Comparison of ENCODE assay signal across 21 cellular contexts in genomic region chr10:16700331-16700730, GRCh38.
DNase-seq lines count a peak whose midpoint lies in the region; ATAC-seq and TF ChIP-seq lines count a peak whose summit lies in the region.
"Had no signal": no experiment of that assay in that cellular context is flagged by ENCODE, and none has a peak within 500 bp of the region (broad histone marks: within the 10 kb centered on the region; RNA-seq: fewer than 3 reads in every experiment).

No MANE protein-coding gene starts in this region.

- no peaks in the 10 kb centered on the region for H3K9me3 Mint-ChIP-seq in immature natural killer cell

- no peak for TF ChIP-seq EP300 in neural cell (conservative IDR thresholded peaks at IDR 0.05; ENCODE audit: poor library complexity, severe bottlenecking)

- TF ChIP-seq RAD21 in neural cell (conservative IDR thresholded peaks at IDR 0.05): no peak

- H3K4me1 Mint-ChIP-seq in immature natural killer cell: no peaks in the 10 kb centered on the region
- H3K4me1 Mint-ChIP-seq: CD14-positive monocyte; CD4-positive, alpha-beta memory T cell; CD8-positive, alpha-beta memory T cell had no signal

- no peak for ATAC-seq in GM19023 (IDR thresholded peaks at IDR 0.05; ENCODE audit: unreplicated experiment)

- no peak overlapping the region for H3K4me3 ChIP-seq in neural cell (ENCODE audit: low read length)
- H3K4me3 ChIP-seq: BLaER1 had no signal

- peak overlapping the region; percentile 75 for H3K27ac ChIP-seq in neural cell (ENCODE audit: low read length)
- H3K27ac ChIP-seq: BLaER1 had no signal

- no peak for TF ChIP-seq CTCF in neural cell (IDR thresholded peaks at IDR 0.05; ENCODE audit: poor library complexity, severe bottlenecking)

- H3K36me3 Mint-ChIP-seq in immature natural killer cell: peaks cover 3 to 4% (median 4%) of the 10 kb centered on the region in 3 donors
- H3K36me3 Mint-ChIP-seq: CD14-positive monocyte had no signal

- H3K9me2 ChIP-seq in neural cell (ENCODE audit: insufficient read depth, low read length): no peaks in the 10 kb centered on the region

- H2AFZ ChIP-seq in neural cell (ENCODE audit: low read depth, low read length): no peak overlapping the region

- no peaks in the 10 kb centered on the region for H3F3A ChIP-seq in neural cell (ENCODE audit: insufficient read depth, low read length, poor library complexity, severe bottlenecking)

- H3K9ac ChIP-seq in neural cell (ENCODE audit: low read length): no peak overlapping the region
- H3K9ac ChIP-seq: BLaER1 had no signal

- H3K27me3 Mint-ChIP-seq in immature natural killer cell (ENCODE audit: low read depth in 3 of 3): peaks cover 0 to 2% (median 0%) of the 10 kb centered on the region in 3 donors
- H3K27me3 Mint-ChIP-seq: CD4-positive, alpha-beta memory T cell; CD4-positive, CD25-positive, alpha-beta regulatory T cell; CD8-positive, alpha-beta memory T cell had no signal

- peak; percentile 48 for DNase-seq in COLO829 (ENCODE audit: low spot score)
- peak; percentile 62 for DNase-seq in SK-MEL-5 (ENCODE audit: low read depth, low spot score)
- peak; percentile 89 for DNase-seq in foreskin melanocyte
- DNase-seq in iPS-NIHi7 (ENCODE audit: extremely low spot score): no peak
- no peak for DNase-seq in hepatic stellate cell (ENCODE audit: low spot score)
- DNase-seq in immature natural killer cell: no peak
- DNase-seq: 8988T; ACHN; C1 segment of cervical spinal cord; Caco-2; Calu3; CD4-positive, alpha-beta memory T cell; CD4-positive, CD25-positive, alpha-beta regulatory T cell; CD8-positive, alpha-beta memory T cell; DMS79 treated with DMSO at 0.1 percent for 48 hours; GF-D8 had no signal

- H3K9me3 ChIP-seq in neural cell (ENCODE audit: low read length): peaks cover 5% of the 10 kb centered on the region
- H3K9me3 ChIP-seq: BE2C, Caco-2 had no signal

- H3K79me2 ChIP-seq in neural cell (replicated peaks; ENCODE audit: insufficient read depth, low read length): no peaks in the 10 kb centered on the region

- H4K20me1 ChIP-seq in neural cell (ENCODE audit: insufficient read depth): no peaks in the 10 kb centered on the region
- H4K20me1 ChIP-seq: BLaER1 had no signal

- H3K36me3 ChIP-seq in neural cell (ENCODE audit: insufficient read depth, low read length): no peaks in the 10 kb centered on the region
- H3K36me3 ChIP-seq: BE2C, BLaER1 had no signal

- H3K27ac Mint-ChIP-seq in immature natural killer cell: no peak overlapping the region
- H3K27ac Mint-ChIP-seq: CD14-positive monocyte; CD4-positive, alpha-beta memory T cell; CD4-positive, CD25-positive, alpha-beta regulatory T cell; CD8-positive, alpha-beta memory T cell had no signal

- H3K27me3 ChIP-seq in neural cell (ENCODE audit: insufficient read depth, low read depth, low read length): no peaks in the 10 kb centered on the region
- H3K27me3 ChIP-seq: BE2C, BLaER1 had no signal

- H3K4me3 Mint-ChIP-seq in immature natural killer cell: no peak overlapping the region
- H3K4me3 Mint-ChIP-seq: CD14-positive monocyte; CD4-positive, alpha-beta memory T cell; CD4-positive, CD25-positive, alpha-beta regulatory T cell; CD8-positive, alpha-beta memory T cell had no signal

- in situ Hi-C loops in SK-MEL-5 (cut with HindIII; ENCODE audit: low pct_unique_long_range_greater_than_20kb, low sequenced_read_pairs): no loop called here

- H3K4me2 ChIP-seq in neural cell (ENCODE audit: low read length): no peak overlapping the region
- H3K4me2 ChIP-seq: BLaER1 had no signal

TF ChIP-seq in neural cell, 6 proteins besides CTCF, POLR2A, EP300 and RAD21:
- TF ChIP-seq REST (IDR thresholded peaks at IDR 0.05; ENCODE audit: borderline replicate concordance) (no peak), TAF1 (IDR thresholded peaks at IDR 0.05; ENCODE audit: low read depth) (no peak), MXI1 (conservative IDR thresholded peaks at IDR 0.05; ENCODE audit: poor library complexity, severe bottlenecking) (no peak), SMC3 (conservative IDR thresholded peaks at IDR 0.05; ENCODE audit: poor library complexity) (no peak), POLR2AphosphoS5 (IDR thresholded peaks at IDR 0.05) (no peak), EZH2 (IDR thresholded peaks at IDR 0.05; ENCODE audit: borderline replicate concordance, insufficient read depth, low read length, poor library complexity, severe bottlenecking) (no peak)

Comparison
In these comparisons a context has a peak if more than half of its experiments do, and no peak if none do; other contexts are left out.
1. DNase-seq: peak in COLO829 (single experiment), SK-MEL-5 (single experiment) and foreskin melanocyte (single experiment); none in iPS-NIHi7 (single experiment), hepatic stellate cell (single experiment) and immature natural killer cell (0 of 3).